ENCODE assay signal across 18 cellular contexts in the genomic region with DNA sequence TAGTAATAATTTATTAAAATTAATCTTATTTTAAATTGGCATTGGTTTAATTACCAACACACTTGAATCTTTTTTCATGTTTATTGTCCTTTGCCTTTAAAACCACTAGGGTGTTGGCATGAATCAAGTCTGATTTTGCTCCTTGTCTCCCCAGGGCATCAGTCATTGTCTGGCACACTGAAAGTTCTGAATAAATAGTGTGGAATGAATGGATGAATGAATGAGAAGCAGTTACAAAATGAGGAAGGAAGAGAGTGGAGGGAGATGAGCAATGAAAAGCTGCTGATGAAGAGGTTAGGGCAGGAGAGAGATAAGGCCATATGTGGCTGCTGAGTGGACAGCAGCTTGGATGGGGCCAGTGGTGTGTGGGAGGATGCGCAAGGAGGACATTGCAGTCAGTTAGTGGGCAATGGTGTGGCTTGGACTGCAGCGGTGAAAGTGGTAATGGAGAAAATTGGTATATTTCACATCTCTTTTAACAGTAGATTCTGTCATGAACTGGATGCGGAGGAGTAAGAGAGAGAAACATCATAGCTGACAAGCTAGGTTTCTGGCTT.
DNase-seq lines count a peak whose midpoint lies in the region; FAIRE-seq and TF ChIP-seq lines count a peak whose summit lies in the region.
"Had no signal": no experiment of that assay in that cellular context is flagged by ENCODE, and none has a peak within 500 bp of the region (broad histone marks: within the 10 kb centered on the region; RNA-seq: fewer than 3 reads in every experiment).

No MANE protein-coding gene starts in this region.

- H3K4me1 Mint-ChIP-seq in MCF 10A (ENCODE audit: insufficient read depth, unreplicated experiment) = peaks cover 5% of the 10 kb centered on the region

- CTCF ChIA-PET in mammary epithelial cell (lab: Charles Lee; ENCODE audit: low non-redundant PET) = no interaction called here
- CTCF ChIA-PET in MCF 10A (lab: Yijun Ruan, JAX) = interaction anchor here (0.6 to 0.8 kb wide), 2 partner anchors 40 to 54 kb away, joined by 3 read pairs; no protein-coding TSS in a partner anchor

- no peak overlapping the region for H3K27ac Mint-ChIP-seq in MCF 10A (ENCODE audit: low read depth, unreplicated experiment)

- POLR2A ChIA-PET in MCF 10A (lab: Yijun Ruan, JAX) = interaction anchor here (0.5 kb wide), 1 partner anchor 119 kb away, joined by 3 read pairs; no protein-coding TSS in a partner anchor

- no peak overlapping the region for H3K9ac ChIP-seq in mammary epithelial cell (ENCODE audit: insufficient read depth, low read length)
- no peak overlapping the region for H3K9ac ChIP-seq in colonic mucosa (ENCODE audit: low read depth in 2 of 2, low read length in 2 of 2)

- no peaks in the 10 kb centered on the region for H3K9me3 Mint-ChIP-seq in MCF 10A (ENCODE audit: unreplicated experiment)

- H3K4me3 ChIP-seq in mammary epithelial cell (replicated peaks in 1 of 3; ENCODE audit: insufficient read depth in 1 of 3, low read depth in 2 of 3, low read length in 3 of 3) (no peak overlapping the region), bronchial epithelial cell (ENCODE audit: low read depth, low read length) (no peak overlapping the region), osteoblast (ENCODE audit: insufficient read depth, low read length) (no peak overlapping the region), colonic mucosa (no peak overlapping the region)

- no peaks in the 10 kb centered on the region for H3K36me3 Mint-ChIP-seq in MCF 10A (ENCODE audit: insufficient read depth, unreplicated experiment)

- H3K27me3 ChIP-seq in mammary epithelial cell (ENCODE audit: insufficient read depth, low read length) = no peaks in the 10 kb centered on the region
- H3K27me3 ChIP-seq in bronchial epithelial cell (ENCODE audit: control insufficient read depth, insufficient read depth, low read length) = peaks cover 2% of the 10 kb centered on the region
- H3K27me3 ChIP-seq in osteoblast (ENCODE audit: insufficient read depth, low read length) = no peaks in the 10 kb centered on the region
- H3K27me3 ChIP-seq in colonic mucosa = no peaks in the 10 kb centered on the region

- H3K4me3 Mint-ChIP-seq in MCF 10A (ENCODE audit: unreplicated experiment) = no peak overlapping the region

- H2AFZ ChIP-seq in mammary epithelial cell (ENCODE audit: low read depth, low read length) (no peak overlapping the region), osteoblast (ENCODE audit: low read length) (no peak overlapping the region)

- WGBS in mammary epithelial cell (ENCODE audit: low coverage, missing lambda C conversion rate) = 100% methylated on average over 3 of the region's 3 CpGs

- FAIRE-seq in bronchial epithelial cell (lab: Jason Lieb, UNC) = no peak
- FAIRE-seq: H54 had no signal

- H3K9me3 ChIP-seq in mammary epithelial cell (replicated peaks; ENCODE audit: insufficient read depth, low read length) = no peaks in the 10 kb centered on the region
- no peaks in the 10 kb centered on the region for H3K9me3 ChIP-seq in osteoblast (ENCODE audit: low read depth, low read length)
- H3K9me3 ChIP-seq in colonic mucosa = no peaks in the 10 kb centered on the region

- intact Hi-C loops in mammary epithelial cell (cut with micrococcal nuclease) (no loop called here), MCF 10A (cut with micrococcal nuclease) (no loop called here), colonic mucosa (cut with DNase I) (no loop called here)

- no TSS peak for BruUV-seq in mammary epithelial cell (replicated peaks; lab: Mats Ljungman, UMichigan)
- no TSS peak for BruUV-seq in MCF 10A (replicated peaks; lab: Mats Ljungman, UMichigan)

- H4K20me1 ChIP-seq in mammary epithelial cell (ENCODE audit: insufficient read depth, low read length) = no peaks in the 10 kb centered on the region
- H4K20me1 ChIP-seq in osteoblast (ENCODE audit: insufficient read depth, low read length) = no peaks in the 10 kb centered on the region

- H3K27ac ChIP-seq in mammary epithelial cell (ENCODE audit: insufficient read depth, low read depth, low read length) = no peak overlapping the region
- H3K27ac ChIP-seq in osteoblast (ENCODE audit: low read depth, low read length) = no peak overlapping the region
- H3K27ac ChIP-seq in colonic mucosa = no peak overlapping the region

- H3K36me3 ChIP-seq in mammary epithelial cell (ENCODE audit: insufficient read depth, low read length) = no peaks in the 10 kb centered on the region
- H3K36me3 ChIP-seq in bronchial epithelial cell (ENCODE audit: control insufficient read depth, insufficient read depth, low read length) = no peaks in the 10 kb centered on the region
- no peaks in the 10 kb centered on the region for H3K36me3 ChIP-seq in osteoblast (ENCODE audit: insufficient read depth, low read length)
- H3K36me3 ChIP-seq in colonic mucosa = no peaks in the 10 kb centered on the region

- peak in 1 of 2 donors; percentile 28 for TF ChIP-seq CTCF in mammary epithelial cell (conservative IDR thresholded peaks at IDR 0.05 in 1 of 2, IDR thresholded peaks at IDR 0.05 in 1 of 2; ENCODE audit: extremely low read depth in 1 of 2, insufficient read depth in 1 of 2, low read depth in 1 of 2, low read length in 2 of 2)
- TF ChIP-seq CTCF in MCF 10A (IDR thresholded peaks at IDR 0.05; ENCODE audit: unreplicated experiment) = no peak
- no peak for TF ChIP-seq CTCF in bronchial epithelial cell (IDR thresholded peaks at IDR 0.05; ENCODE audit: insufficient read depth, low read length, severe bottlenecking)
- TF ChIP-seq CTCF in osteoblast (IDR thresholded peaks at IDR 0.05; ENCODE audit: extremely low read depth, low read depth, low read length) = no peak
- TF ChIP-seq CTCF in colonic mucosa (IDR thresholded peaks at IDR 0.05) = no peak

- in situ Hi-C loops in mammary epithelial cell (cut with MboI; ENCODE audit: low sequenced_read_pairs in 2 of 2) = no loop called here

- H3K79me2 ChIP-seq in mammary epithelial cell (ENCODE audit: insufficient read depth, low read length) = no peaks in the 10 kb centered on the region
- no peaks in the 10 kb centered on the region for H3K79me2 ChIP-seq in osteoblast (ENCODE audit: insufficient read depth, low read length)

- no peak overlapping the region for H3K4me2 ChIP-seq in mammary epithelial cell (ENCODE audit: insufficient read depth, low read depth, low read length)
- no peak overlapping the region for H3K4me2 ChIP-seq in osteoblast (ENCODE audit: insufficient read depth, low read length)

- H3K4me1 ChIP-seq in mammary epithelial cell (ENCODE audit: insufficient read depth, low read length) (no peaks in the 10 kb centered on the region), osteoblast (ENCODE audit: insufficient read depth, low read length) (no peaks in the 10 kb centered on the region), colonic mucosa (no peaks in the 10 kb centered on the region)

- dilution Hi-C loops in mammary epithelial cell (cut with HindIII; ENCODE audit: low sequenced_read_pairs) = no loop called here

- peaks cover under 1% of the 10 kb centered on the region for H3K27me3 Mint-ChIP-seq in MCF 10A (ENCODE audit: insufficient read depth, unreplicated experiment)

- DNase-seq in mammary epithelial cell = peak; percentile 52
- no peak for DNase-seq in MCF 10A (ENCODE audit: unreplicated experiment)
- DNase-seq in bronchial epithelial cell (ENCODE audit: low read depth) = peak; percentile 73
- DNase-seq in kidney glomerular epithelial cell (lab: John Stamatoyannopoulos, UW) = peak; percentile 0
- DNase-seq in osteoblast (ENCODE audit: insufficient read length, low spot score, missing footprints) = no peak
- DNase-seq in NCI-H524 treated with DMSO at 0.1 percent for 48 hours (lab: John Stamatoyannopoulos, UW) = no peak
- DNase-seq in colonic mucosa = no peak
- no peak for DNase-seq in glomerular visceral epithelial cell (ENCODE audit: extremely low spot score)
- DNase-seq: 8988T, C1 segment of cervical spinal cord, DMS153, EL, KG1, MM.1S, NCI-H2081, NCI-H526, PC-3 had no signal

Comparison
In these comparisons a context has a peak if more than half of its experiments do, and no peak if none do; other contexts are left out.
1. DNase-seq: peak in mammary epithelial cell (single experiment), bronchial epithelial cell (single experiment) and kidney glomerular epithelial cell (single experiment); none in MCF 10A (single experiment), osteoblast (single experiment), NCI-H524 treated with DMSO at 0.1 percent for 48 hours (single experiment), colonic mucosa (single experiment) and glomerular visceral epithelial cell (single experiment).